25 cellular contexts compared by ENCODE assay signal in the genomic region with DNA sequence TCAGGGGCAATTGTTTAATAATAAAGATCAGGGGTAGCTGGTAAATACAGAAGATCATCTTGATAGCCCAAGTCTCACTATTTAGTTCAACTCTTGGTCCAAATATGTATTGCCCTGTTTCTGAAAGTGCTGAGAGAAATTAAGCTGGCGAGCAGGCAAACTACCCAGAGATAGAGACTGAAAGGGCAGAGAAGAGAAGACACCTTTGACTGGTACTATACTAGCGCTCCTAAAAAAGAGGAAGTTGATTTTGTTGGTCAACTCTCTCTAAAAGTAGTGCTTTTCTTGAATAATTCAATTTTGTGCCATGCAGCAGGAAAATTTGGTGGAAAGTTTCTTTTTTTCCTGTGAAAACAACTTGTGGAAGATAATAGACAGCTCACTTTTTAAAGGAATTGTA.
"Had no signal": no experiment of that assay in that cellular context is flagged by ENCODE, and none has a peak within 500 bp of the region (broad histone marks: within the 10 kb centered on the region; RNA-seq: fewer than 3 reads in every experiment).

No MANE protein-coding gene starts in this region.

- H3K9me3 ChIP-seq: breast epithelium, colonic mucosa, SJSA1 had no signal

- H3K4me3 ChIP-seq: breast epithelium, colonic mucosa, K562, SJSA1 had no signal

- H3K27me3 ChIP-seq: SJSA1 had no signal

- H3K36me3 ChIP-seq: breast epithelium, colonic mucosa, SJSA1 had no signal

- H3K27ac ChIP-seq: breast epithelium, colonic mucosa, SJSA1 had no signal

- H3K4me1 ChIP-seq: breast epithelium, colonic mucosa, SJSA1 had no signal

- DNase-seq: activated CD4-positive, alpha-beta T cell treated with anti-CD3 and anti-CD28 coated beads for 4 hours; activated CD8-positive, alpha-beta memory T cell treated with anti-CD3 and anti-CD28 coated beads, Interleukin-2, amount 10 ng/mL, durations not matched to agents 7 days and 5 days; activated effector memory CD4-positive, alpha-beta T cell treated with Interleukin-2 at 50 U/mL for 16 hours; activated naive CD4-positive, alpha-beta T cell; activated T-cell treated with anti-CD3 and anti-CD28 coated beads, Interleukin-2, amount 50 U/mL, for 24 hours; aorta; caudate nucleus; colonic mucosa; NCI-H1105; NCI-H1436; NCI-H1694 treated with DMSO at 0.1 percent for 48 hours; NCI-H2029 treated with DMSO at 0.1 percent for 48 hours; NCI-H345; NCI-H510A; NCI-H69; PC-3; SHP77; T-cell; T-helper 2 cell; T1000 had no signal

- ATAC-seq: activated CD4-positive, CD25-positive, alpha-beta regulatory T cell treated with anti-CD3 and anti-CD28 coated beads, Interleukin-2, amount 50 U/mL, for 24 hours; activated CD8-positive, alpha-beta memory T cell treated with anti-CD3 and anti-CD28 coated beads, Interleukin-2, amount 10 ng/mL, durations not matched to agents 7 days and 5 days; K562; PC-3; SK-N-SH treated with all-trans-retinoic acid at 6 μM for 48 hours; T-cell had no signal
